In genomic region chr20:50930139-50931047, GRCh38 we compare ENCODE assay signal across 8 cellular contexts. TPM values are rescaled to one million over a fixed set of nuclear protein-coding genes. Genes with fewer than 3 reads are reported as not detected.
DNase-seq lines count a peak whose midpoint lies in the region; ATAC-seq, FAIRE-seq and TF ChIP-seq lines count a peak whose summit lies in the region.

No MANE protein-coding gene starts in this region.

- H3K36me3 Mint-ChIP-seq in endothelial cell (ENCODE audit: low read depth, unreplicated experiment) (peaks cover 18% of the 10 kb centered on the region), naive B cell (peaks cover 10 to 14% of the 10 kb centered on the region in 2 donors)

- peak; percentile 9 for ATAC-seq in HG03354 (IDR thresholded peaks at IDR 0.05; ENCODE audit: poor library complexity, severe bottlenecking, unreplicated experiment)
- peak; percentile 0 to 1 for ATAC-seq in naive B cell (ENCODE audit: low read depth in 2 of 2)

- no peaks in the 10 kb centered on the region for H3K9me3 Mint-ChIP-seq in endothelial cell (ENCODE audit: unreplicated experiment)
- H3K9me3 Mint-ChIP-seq in naive B cell: no peaks in the 10 kb centered on the region

- TF ChIP-seq CTCF in WI38 (IDR thresholded peaks at IDR 0.05; ENCODE audit: low read depth, low read length) (no peak), endothelial cell (IDR thresholded peaks at IDR 0.05; ENCODE audit: unreplicated experiment) (no peak)

- DNase-seq in NCI-H1417 (lab: John Stamatoyannopoulos, UW) (peak in 2 of 3 experiments; percentile 61 to 77), NCI-H1417 treated with DMSO at 0.1 percent for 48 hours (lab: John Stamatoyannopoulos, UW) (no peak), endothelial cell (ENCODE audit: low spot score) (peak; percentile 39), naive B cell (no peak), urothelium cell line (ENCODE audit: low spot score) (peak; percentile 54), NCI-H446 treated with DMSO at 0.1 percent for 48 hours (lab: John Stamatoyannopoulos, UW) (no peak)

- FAIRE-seq in urothelium cell line (lab: Jason Lieb, UNC): no peak

- H3K4me3 ChIP-seq in WI38 (ENCODE audit: low read depth, low read length): peak overlapping the region; percentile 86

- H3K4me1 Mint-ChIP-seq in endothelial cell (ENCODE audit: unreplicated experiment): peaks cover 28% of the 10 kb centered on the region
- peaks cover 30 to 41% (median 38%) of the 10 kb centered on the region in 3 donors for H3K4me1 Mint-ChIP-seq in naive B cell

- H3K4me3 Mint-ChIP-seq in endothelial cell (ENCODE audit: unreplicated experiment) (peak overlapping the region; percentile 100), naive B cell (peak overlapping the region; percentile 88 to 100 (median 95))

- peaks cover 6% of the 10 kb centered on the region for H3K27me3 Mint-ChIP-seq in endothelial cell (ENCODE audit: unreplicated experiment)
- no peaks in the 10 kb centered on the region for H3K27me3 Mint-ChIP-seq in naive B cell

- peak overlapping the region; percentile 99 for H3K27ac Mint-ChIP-seq in endothelial cell (ENCODE audit: unreplicated experiment)
- H3K27ac Mint-ChIP-seq in naive B cell: peak overlapping the region in 5 of 6 donors; percentile 97 to 99 (median 98)

RNA-seq across cellular contexts. Expression of gene ADNP, which starts 0.8 kb away (rescaled TPM):
- total RNA-seq in endothelial cell (ENCODE audit: unreplicated experiment): 92.7 TPM
- polyA plus RNA-seq in naive B cell (ENCODE audit: low read depth in 6 of 6): 10 to 100 TPM in 3 of 6 donors, 1 to 10 TPM in 3; 5.5 to 15.7 (median 9.5) TPM

RNA-seq across cellular contexts. Expression of gene DPM1, which starts 27.9 kb away (rescaled TPM):
- total RNA-seq in endothelial cell (ENCODE audit: unreplicated experiment): 40.0 TPM
- 10 to 100 TPM; 57.0 to 86.2 (median 71.5) TPM for polyA plus RNA-seq in naive B cell (ENCODE audit: low read depth in 6 of 6)

RNA-seq across cellular contexts. Expression of gene MOCS3, which starts 28.2 kb away (rescaled TPM):
- total RNA-seq in endothelial cell (ENCODE audit: unreplicated experiment): 6.3 TPM
- 1 to 10 TPM; 3.8 to 5.0 (median 4.1) TPM for polyA plus RNA-seq in naive B cell (ENCODE audit: low read depth in 6 of 6)

Comparison
In these comparisons a context has a peak if more than half of its experiments do, and no peak if none do; other contexts are left out.
1. DNase-seq: peak in NCI-H1417 (2 of 3), endothelial cell (single experiment) and urothelium cell line (single experiment); none in NCI-H1417 treated with DMSO at 0.1 percent for 48 hours (single experiment), naive B cell (single experiment) and NCI-H446 treated with DMSO at 0.1 percent for 48 hours (single experiment).